In the genomic region with DNA sequence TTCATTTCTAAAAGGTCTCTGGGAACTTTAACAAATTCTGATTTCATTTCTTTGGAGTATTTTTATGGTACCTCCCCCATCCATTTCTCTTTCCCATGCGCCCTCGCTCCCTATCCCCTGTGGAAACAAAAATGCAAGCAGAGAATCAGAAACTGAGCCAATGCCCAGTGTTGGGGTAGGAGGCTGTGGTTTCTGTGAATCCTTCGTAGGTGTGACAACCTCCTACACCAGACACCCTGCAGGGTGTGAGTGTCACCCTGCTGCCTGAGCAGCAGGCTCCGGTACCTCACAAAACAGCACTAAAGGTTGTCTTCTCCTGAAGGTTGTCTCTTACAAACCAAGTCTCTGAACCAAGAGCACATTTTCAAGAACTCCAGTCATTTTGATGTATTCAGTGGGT, we compare ENCODE assay signal across 25 cellular contexts.
"Had no signal": no experiment of that assay in that cellular context is flagged by ENCODE, and none has a peak within 500 bp of the region (broad histone marks: within the 10 kb centered on the region; RNA-seq: fewer than 3 reads in every experiment).

No MANE protein-coding gene starts in this region.

- H3K4me1 Mint-ChIP-seq: stimulated activated effector memory CD8-positive, alpha-beta T cell treated with anti-CD3 and anti-CD28 coated beads, Interleukin-12 subunit alpha, Interleukin-12 subunit beta, amount 100 ng/mL, for 72 hours had no signal

- ATAC-seq: heart right ventricle; left cardiac atrium; left lung; stimulated activated effector memory CD8-positive, alpha-beta T cell treated with anti-CD3 and anti-CD28 coated beads, Interleukin-12 subunit alpha, Interleukin-12 subunit beta, amount 100 ng/mL, for 72 hours had no signal

- H3K9ac ChIP-seq: parathyroid adenoma had no signal

- H3K36me3 ChIP-seq: neutrophil, prostate gland, right atrium auricular region, thyroid gland, vagina had no signal

- DNase-seq: dermis blood vessel endothelial cell; effector memory CD4-positive, alpha-beta T cell; heart right ventricle; hippocampal formation; left cardiac atrium; left lung; mesendoderm; stimulated activated CD4-positive, alpha-beta T cell treated with anti-CD3 and anti-CD28 coated beads, Interleukin-2, amount 100 ng/mL, for 24 hours; stimulated activated CD4-positive, alpha-beta T cell treated with anti-CD3 and anti-CD28 coated beads, Interleukin-4, amount 100 ng/mL, for 24 hours; stimulated activated naive CD4-positive, alpha-beta T cell treated with Interleukin-2 at 50 U/mL for 16 hours; stomach; thyroid gland; trophoblast cell had no signal

- H3K27ac ChIP-seq: heart right ventricle, left lung, neutrophil, parathyroid adenoma, prostate gland, right atrium auricular region, stomach, thyroid gland, vagina had no signal

- H3K27me3 ChIP-seq: left lung, neutrophil, right atrium auricular region, stomach, thyroid gland, vagina had no signal

- H3K9me3 Mint-ChIP-seq: natural killer cell treated with Interleukin-12 subunit alpha and Interleukin-12 subunit beta and Interleukin-15 and Interleukin-18, amount 100 ng/mL, for 72 hours; stimulated activated effector memory CD8-positive, alpha-beta T cell treated with anti-CD3 and anti-CD28 coated beads, Interleukin-12 subunit alpha, Interleukin-12 subunit beta, amount 100 ng/mL, for 72 hours had no signal

- FAIRE-seq: colon, endometrium, frontal cortex, islet of Langerhans had no signal

- H3K4me3 Mint-ChIP-seq: natural killer cell treated with Interleukin-12 subunit alpha and Interleukin-12 subunit beta and Interleukin-15 and Interleukin-18, amount 100 ng/mL, for 72 hours; neural crest cell; stimulated activated effector memory CD8-positive, alpha-beta T cell treated with anti-CD3 and anti-CD28 coated beads, Interleukin-12 subunit alpha, Interleukin-12 subunit beta, amount 100 ng/mL, for 72 hours had no signal

- H3K9me3 ChIP-seq: left lung, neutrophil, prostate gland, right atrium auricular region, stomach, thyroid gland, vagina had no signal

- H3K79me2 ChIP-seq: parathyroid adenoma had no signal

- H3K27ac Mint-ChIP-seq: natural killer cell treated with Interleukin-12 subunit alpha and Interleukin-12 subunit beta and Interleukin-15 and Interleukin-18, amount 100 ng/mL, for 72 hours; stimulated activated effector memory CD8-positive, alpha-beta T cell treated with anti-CD3 and anti-CD28 coated beads, Interleukin-12 subunit alpha, Interleukin-12 subunit beta, amount 100 ng/mL, for 72 hours had no signal

- H3K36me3 Mint-ChIP-seq: natural killer cell treated with Interleukin-12 subunit alpha and Interleukin-12 subunit beta and Interleukin-15 and Interleukin-18, amount 100 ng/mL, for 72 hours; stimulated activated effector memory CD8-positive, alpha-beta T cell treated with anti-CD3 and anti-CD28 coated beads, Interleukin-12 subunit alpha, Interleukin-12 subunit beta, amount 100 ng/mL, for 72 hours had no signal

- H3K4me1 ChIP-seq: heart right ventricle, parathyroid adenoma, prostate gland, right atrium auricular region, vagina had no signal

- H3K4me3 ChIP-seq: heart right ventricle, left lung, prostate gland, right atrium auricular region, stomach, thyroid gland, vagina had no signal

- H2AFZ ChIP-seq: parathyroid adenoma had no signal
